Comparison of ENCODE assay signal across 8 cellular contexts in genomic region chr16:3135120-3135715, GRCh38. TPM values are rescaled to one million over a fixed set of nuclear protein-coding genes. Genes with fewer than 3 reads are reported as not detected.
A peak's percentile ranks its signal among the peaks of the same experiment; 100 is the strongest.
DNase-seq lines count a peak whose midpoint lies in the region; ATAC-seq, FAIRE-seq and TF ChIP-seq lines count a peak whose summit lies in the region.

No MANE protein-coding gene starts in this region.

- H3K4me3 Mint-ChIP-seq in type B pancreatic cell = peak overlapping the region; percentile 97

- H3K27me3 ChIP-seq in lower lobe of right lung (ENCODE audit: low read depth) = no peaks in the 10 kb centered on the region

- peaks cover 34% of the 10 kb centered on the region for H3K36me3 ChIP-seq in lower lobe of right lung

- H3K27me3 Mint-ChIP-seq in type B pancreatic cell = no peaks in the 10 kb centered on the region

- peak; percentile 50 for TF ChIP-seq POLR2A in GM10847 (IDR thresholded peaks at IDR 0.05; ENCODE audit: extremely low read depth, insufficient read length)

- H3K27ac Mint-ChIP-seq in type B pancreatic cell = peak overlapping the region; percentile 98

- peak overlapping the region; percentile 93 for H3K27ac ChIP-seq in lower lobe of right lung

- H3K9me3 ChIP-seq in lower lobe of right lung = no peaks in the 10 kb centered on the region

- H3K4me1 Mint-ChIP-seq in type B pancreatic cell (ENCODE audit: unreplicated experiment) = peaks cover 16% of the 10 kb centered on the region

- in situ Hi-C loops in astrocyte of the cerebellum (cut with HindIII; ENCODE audit: low sequenced_read_pairs) = no loop called here

- intact Hi-C loops in lower lobe of right lung (cut with DNase I) = no loop called here

- TF ChIP-seq CTCF in astrocyte of the cerebellum (IDR thresholded peaks at IDR 0.05; ENCODE audit: low read depth, low read length, missing control alignments) (no peak), lower lobe of right lung (IDR thresholded peaks at IDR 0.05) (no peak), type B pancreatic cell (conservative IDR thresholded peaks at IDR 0.05) (no peak)

- DNase-seq in astrocyte of the cerebellum (ENCODE audit: low read depth) (no peak), lower lobe of right lung (no peak), type B pancreatic cell (ENCODE audit: extremely low spot score, unreplicated experiment) (no peak), frontal cortex (ENCODE audit: low spot score in 2 of 2) (no peak), kidney tubule cell (ENCODE audit: low spot score) (no peak)

- no peak for FAIRE-seq in frontal cortex (lab: Jason Lieb, UNC)

- H3K4me1 ChIP-seq in lower lobe of right lung = peaks cover 34% of the 10 kb centered on the region

- H3K4me3 ChIP-seq in astrocyte of the cerebellum (ENCODE audit: low read depth, low read length) (peak overlapping the region; percentile 100), lower lobe of right lung (peak overlapping the region; percentile 92)

- H3K9me3 Mint-ChIP-seq in type B pancreatic cell = no peaks in the 10 kb centered on the region

- ATAC-seq in HG03159 (IDR thresholded peaks at IDR 0.05; ENCODE audit: unreplicated experiment) (peak; percentile 31), lower lobe of right lung (no peak), GM19452 (IDR thresholded peaks at IDR 0.05; ENCODE audit: unreplicated experiment) (no peak)

- peaks cover 4% of the 10 kb centered on the region for H3K36me3 Mint-ChIP-seq in type B pancreatic cell

RNA-seq across cellular contexts. Expression of gene ZNF213, which starts 0.4 kb away (rescaled TPM):
- total RNA-seq in lower lobe of right lung (10.2 TPM), type B pancreatic cell (ENCODE audit: low replicate concordance) (11.6 and 13.3 TPM in 2 replicates), frontal cortex (6.9 TPM)

RNA-seq across cellular contexts. Expression of gene ZNF205, which starts 22.8 kb away (rescaled TPM):
- total RNA-seq in lower lobe of right lung (11.9 TPM), type B pancreatic cell (ENCODE audit: low replicate concordance) (15.0 and 18.2 TPM in 2 replicates), frontal cortex (17.9 TPM)

RNA-seq across cellular contexts. Expression of gene ZSCAN10, which starts 36.1 kb away (rescaled TPM):
- total RNA-seq in lower lobe of right lung (not detected), type B pancreatic cell (ENCODE audit: low replicate concordance) (not detected in 2 replicates), frontal cortex (not detected)

RNA-seq across cellular contexts. Expression of gene OR1F1, which starts 52.8 kb away (rescaled TPM):
- not detected for total RNA-seq in lower lobe of right lung
- total RNA-seq in type B pancreatic cell (ENCODE audit: low replicate concordance) = 0.34 TPM in 1 of 2 replicates, not detected in the other
- total RNA-seq in frontal cortex = 0.41 TPM
